Comparison of ENCODE assay signal across 1 cellular context in genomic region chr1:15620155-15620545, GRCh38.
TF ChIP-seq lines count a peak whose summit lies in the region.

No MANE protein-coding gene starts in this region.

TF ChIP-seq in GM12878, 131 proteins besides CTCF, POLR2A, EP300 and RAD21:
- TF ChIP-seq SUZ12 (IDR thresholded peaks at IDR 0.05; ENCODE audit: unreplicated experiment) (no peak), IKZF2 (IDR thresholded peaks at IDR 0.05) (0 out of 4 replicates have a peak, but pooled peaks of 1 of the 2 experiments have one; percentile 17), SMAD1 (IDR thresholded peaks at IDR 0.05; ENCODE audit: low read depth, partially characterized antibody) (no peak), RELB (IDR thresholded peaks at IDR 0.05; ENCODE audit: low read depth) (no peak)
TF ChIP-seq in GM12878: peak in this region for 1.
